ENCODE assay signal across 15 cellular contexts in the genomic region with DNA sequence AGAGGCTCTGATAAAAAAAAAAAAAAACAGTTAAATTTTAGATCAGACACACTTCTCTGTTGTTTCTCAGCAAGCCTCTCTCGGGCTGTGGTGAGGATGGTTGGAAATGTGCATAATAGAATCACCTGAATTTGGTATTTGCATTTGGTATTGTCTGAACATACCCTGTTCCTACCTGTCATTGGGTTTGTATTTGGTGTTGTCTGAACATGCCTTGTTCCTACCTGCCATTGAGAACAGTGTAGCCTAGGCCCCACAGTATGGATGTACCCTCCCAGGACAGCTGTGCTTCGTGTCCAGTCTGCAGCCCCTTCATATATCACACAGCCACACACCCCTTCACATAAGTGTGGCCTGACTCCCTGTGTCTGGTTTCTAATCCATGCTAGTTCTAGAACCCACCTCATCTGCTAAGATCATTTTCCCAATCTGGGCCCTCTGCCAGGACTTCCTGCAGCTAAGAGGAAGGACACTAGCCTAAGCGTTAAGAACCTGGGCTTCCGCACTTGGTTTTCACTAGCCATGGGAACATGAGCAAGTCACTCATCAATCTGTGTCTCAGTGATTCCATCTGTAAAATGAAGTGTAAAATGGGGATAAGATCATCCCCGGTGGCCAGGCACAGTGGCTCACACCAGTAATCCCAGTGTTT. TPM values are rescaled to one million over a fixed set of nuclear protein-coding genes. Genes with fewer than 3 reads are reported as not detected.
DNase-seq lines count a peak whose midpoint lies in the region; ATAC-seq and TF ChIP-seq lines count a peak whose summit lies in the region.
"Had no signal": no experiment of that assay in that cellular context is flagged by ENCODE, and none has a peak within 500 bp of the region (broad histone marks: within the 10 kb centered on the region; RNA-seq: fewer than 3 reads in every experiment).

No MANE protein-coding gene starts in this region.

- H3K36me3 ChIP-seq in heart right ventricle (no peaks in the 10 kb centered on the region), right atrium auricular region (no peaks in the 10 kb centered on the region), RWPE2 (ENCODE audit: low read depth) (peaks cover 41% of the 10 kb centered on the region), mucosa of descending colon (ENCODE audit: low read depth) (no peaks in the 10 kb centered on the region)
- H3K36me3 ChIP-seq: adrenal gland, neural progenitor cell had no signal

- H3K36me3 Mint-ChIP-seq in WTC11, result no peaks in the 10 kb centered on the region
- H3K36me3 Mint-ChIP-seq: neural progenitor cell had no signal

- H3K4me1 ChIP-seq in heart right ventricle (peaks cover 0 to 32% (median 15%) of the 10 kb centered on the region in 9 donors), right atrium auricular region (no peaks in the 10 kb centered on the region), RWPE2 (ENCODE audit: insufficient read depth, poor library complexity, severe bottlenecking) (peaks cover 57% of the 10 kb centered on the region), mucosa of descending colon (ENCODE audit: low read depth) (no peaks in the 10 kb centered on the region)
- H3K4me1 ChIP-seq: neural progenitor cell had no signal

- H3K9me3 ChIP-seq in heart right ventricle (no peaks in the 10 kb centered on the region), right atrium auricular region (no peaks in the 10 kb centered on the region), RWPE2 (ENCODE audit: severe bottlenecking) (no peaks in the 10 kb centered on the region), mucosa of descending colon (no peaks in the 10 kb centered on the region)
- H3K9me3 ChIP-seq: adrenal gland had no signal

- intact Hi-C loops in heart right ventricle (cut with DNase I), result loop anchor here in 2 of 10 donors (5.0 to 10.0 kb wide), 2 partner anchors 36 to 54 kb away; a partner anchor contains a TSS
- intact Hi-C loops in mucosa of descending colon (cut with DNase I, micrococcal nuclease), result no loop called here

- ATAC-seq in heart right ventricle, result peak in 7 of 8 donors; percentile 38 to 84 (median 51)
- ATAC-seq in RWPE2 (ENCODE audit: low read depth), result peak; percentile 41
- peak; percentile 84 for ATAC-seq in esophagus mucosa
- ATAC-seq in WTC11, result no peak
- ATAC-seq in HG03442 (IDR thresholded peaks at IDR 0.05; ENCODE audit: unreplicated experiment), result no peak
- no peak for ATAC-seq in HG02973 (IDR thresholded peaks at IDR 0.05; ENCODE audit: unreplicated experiment)
- no peak for ATAC-seq in mucosa of descending colon

- H3K27me3 ChIP-seq in heart right ventricle (no peaks in the 10 kb centered on the region), right atrium auricular region (no peaks in the 10 kb centered on the region), RWPE2 (ENCODE audit: insufficient read depth, poor library complexity, severe bottlenecking) (no peaks in the 10 kb centered on the region)
- H3K27me3 ChIP-seq: adrenal gland, neural progenitor cell had no signal

- H3K4me3 Mint-ChIP-seq in WTC11, result no peak overlapping the region
- H3K4me3 Mint-ChIP-seq: neural progenitor cell had no signal

- no peaks in the 10 kb centered on the region for H3K4me1 Mint-ChIP-seq in WTC11

- no peaks in the 10 kb centered on the region for H3K27me3 Mint-ChIP-seq in WTC11 (ENCODE audit: low read depth)

- no peak for TF ChIP-seq CTCF in heart right ventricle (IDR thresholded peaks at IDR 0.05)
- no peak for TF ChIP-seq CTCF in right atrium auricular region (IDR thresholded peaks at IDR 0.05)
- no peak for TF ChIP-seq CTCF in RWPE2 (IDR thresholded peaks at IDR 0.05; ENCODE audit: poor library complexity, severe bottlenecking)
- no peak for TF ChIP-seq CTCF in WTC11 (IDR thresholded peaks at IDR 0.05)
- TF ChIP-seq CTCF in mucosa of descending colon (IDR thresholded peaks at IDR 0.05), result no peak

- 55 to 75% methylated on average over 5 of the region's 5 CpGs for WGBS in heart right ventricle, 2 donors

- POLR2A ChIA-PET in WTC11 (lab: Charles Lee), result no interaction called here

- CTCF ChIA-PET in WTC11 (lab: Charles Lee), result no interaction called here

- H3K9me3 Mint-ChIP-seq in WTC11, result no peaks in the 10 kb centered on the region
- H3K9me3 Mint-ChIP-seq: neural progenitor cell had no signal

- H3K27ac ChIP-seq in heart right ventricle (peak overlapping the region in 2 of 10 donors; percentile 0 to 35), right atrium auricular region (no peak overlapping the region), RWPE2 (ENCODE audit: poor library complexity, severe bottlenecking) (peak overlapping the region; percentile 92)
- H3K27ac ChIP-seq: neural progenitor cell had no signal

- no peak overlapping the region for H3K4me3 ChIP-seq in heart right ventricle
- no peak overlapping the region for H3K4me3 ChIP-seq in right atrium auricular region
- H3K4me3 ChIP-seq in RWPE2 (ENCODE audit: severe bottlenecking), result no peak overlapping the region
- H3K4me3 ChIP-seq in mucosa of descending colon, result no peak overlapping the region
- H3K4me3 ChIP-seq: adrenal gland, neural progenitor cell had no signal

- H3K27ac Mint-ChIP-seq in WTC11, result no peak overlapping the region; the same call in 1 of the 2 replicates
- H3K27ac Mint-ChIP-seq: neural progenitor cell had no signal

- peak in 1 of 2 donors; percentile 64 for DNase-seq in heart right ventricle
- no peak for DNase-seq in right atrium auricular region (ENCODE audit: low spot score)
- DNase-seq in RWPE2 (ENCODE audit: low spot score), result peak; percentile 67
- DNase-seq in WTC11 (ENCODE audit: low spot score), result no peak
- DNase-seq in mucosa of descending colon, result no peak
- DNase-seq: activated CD4-positive, alpha-beta T cell treated with anti-CD3 and anti-CD28 coated beads, Interleukin-2, amount 50 U/mL, for 1 hour; GDM1; Karpas-422; NCI-H446; retina had no signal

TF ChIP-seq in WTC11, 78 proteins besides CTCF, POLR2A, EP300 and RAD21 (continues in another document):
- TF ChIP-seq ETV6 (CRISPR knock-in tag; IDR thresholded peaks at IDR 0.05) (no peak), NR1H2 (CRISPR knock-in tag; IDR thresholded peaks at IDR 0.05) (no peak), ZBTB21 (CRISPR knock-in tag; IDR thresholded peaks at IDR 0.05; ENCODE audit: borderline replicate concordance) (no peak), ZNF138 (CRISPR knock-in tag; conservative IDR thresholded peaks at IDR 0.05) (no peak), SMAD3 (CRISPR knock-in tag; IDR thresholded peaks at IDR 0.05; ENCODE audit: borderline replicate concordance) (no peak), SMAD4 (CRISPR knock-in tag; IDR thresholded peaks at IDR 0.05) (no peak)
- TF ChIP-seq, protein P1, sequence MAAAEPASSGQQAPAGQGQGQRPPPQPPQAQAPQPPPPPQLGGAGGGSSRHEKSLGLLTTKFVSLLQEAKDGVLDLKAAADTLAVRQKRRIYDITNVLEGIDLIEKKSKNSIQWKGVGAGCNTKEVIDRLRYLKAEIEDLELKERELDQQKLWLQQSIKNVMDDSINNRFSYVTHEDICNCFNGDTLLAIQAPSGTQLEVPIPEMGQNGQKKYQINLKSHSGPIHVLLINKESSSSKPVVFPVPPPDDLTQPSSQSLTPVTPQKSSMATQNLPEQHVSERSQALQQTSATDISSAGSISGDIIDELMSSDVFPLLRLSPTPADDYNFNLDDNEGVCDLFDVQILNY (CRISPR knock-in tag; IDR thresholded peaks at IDR 0.05), result no peak
- TF ChIP-seq, protein P2, sequence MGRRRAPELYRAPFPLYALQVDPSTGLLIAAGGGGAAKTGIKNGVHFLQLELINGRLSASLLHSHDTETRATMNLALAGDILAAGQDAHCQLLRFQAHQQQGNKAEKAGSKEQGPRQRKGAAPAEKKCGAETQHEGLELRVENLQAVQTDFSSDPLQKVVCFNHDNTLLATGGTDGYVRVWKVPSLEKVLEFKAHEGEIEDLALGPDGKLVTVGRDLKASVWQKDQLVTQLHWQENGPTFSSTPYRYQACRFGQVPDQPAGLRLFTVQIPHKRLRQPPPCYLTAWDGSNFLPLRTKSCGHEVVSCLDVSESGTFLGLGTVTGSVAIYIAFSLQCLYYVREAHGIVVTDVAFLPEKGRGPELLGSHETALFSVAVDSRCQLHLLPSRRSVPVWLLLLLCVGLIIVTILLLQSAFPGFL (CRISPR knock-in tag; IDR thresholded peaks at IDR 0.05; ENCODE audit: borderline replicate concordance), result no peak
- TF ChIP-seq, protein P3, sequence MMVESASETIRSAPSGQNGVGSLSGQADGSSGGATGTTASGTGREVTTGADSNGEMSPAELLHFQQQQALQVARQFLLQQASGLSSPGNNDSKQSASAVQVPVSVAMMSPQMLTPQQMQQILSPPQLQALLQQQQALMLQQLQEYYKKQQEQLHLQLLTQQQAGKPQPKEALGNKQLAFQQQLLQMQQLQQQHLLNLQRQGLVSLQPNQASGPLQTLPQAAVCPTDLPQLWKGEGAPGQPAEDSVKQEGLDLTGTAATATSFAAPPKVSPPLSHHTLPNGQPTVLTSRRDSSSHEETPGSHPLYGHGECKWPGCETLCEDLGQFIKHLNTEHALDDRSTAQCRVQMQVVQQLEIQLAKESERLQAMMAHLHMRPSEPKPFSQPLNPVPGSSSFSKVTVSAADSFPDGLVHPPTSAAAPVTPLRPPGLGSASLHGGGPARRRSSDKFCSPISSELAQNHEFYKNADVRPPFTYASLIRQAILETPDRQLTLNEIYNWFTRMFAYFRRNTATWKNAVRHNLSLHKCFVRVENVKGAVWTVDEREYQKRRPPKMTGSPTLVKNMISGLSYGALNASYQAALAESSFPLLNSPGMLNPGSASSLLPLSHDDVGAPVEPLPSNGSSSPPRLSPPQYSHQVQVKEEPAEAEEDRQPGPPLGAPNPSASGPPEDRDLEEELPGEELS (CRISPR knock-in tag; IDR thresholded peaks at IDR 0.05), result no peak
- TF ChIP-seq, protein P4, sequence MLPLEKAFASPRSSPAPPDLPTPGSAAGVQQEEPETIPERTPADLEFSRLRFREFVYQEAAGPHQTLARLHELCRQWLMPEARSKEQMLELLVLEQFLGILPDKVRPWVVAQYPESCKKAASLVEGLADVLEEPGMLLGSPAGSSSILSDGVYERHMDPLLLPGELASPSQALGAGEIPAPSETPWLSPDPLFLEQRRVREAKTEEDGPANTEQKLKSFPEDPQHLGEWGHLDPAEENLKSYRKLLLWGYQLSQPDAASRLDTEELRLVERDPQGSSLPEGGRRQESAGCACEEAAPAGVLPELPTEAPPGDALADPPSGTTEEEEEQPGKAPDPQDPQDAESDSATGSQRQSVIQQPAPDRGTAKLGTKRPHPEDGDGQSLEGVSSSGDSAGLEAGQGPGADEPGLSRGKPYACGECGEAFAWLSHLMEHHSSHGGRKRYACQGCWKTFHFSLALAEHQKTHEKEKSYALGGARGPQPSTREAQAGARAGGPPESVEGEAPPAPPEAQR (CRISPR knock-in tag; IDR thresholded peaks at IDR 0.05), result no peak

RNA-seq across cellular contexts. Expression of a gene that starts 49.2 kb away (rescaled TPM):
- total RNA-seq in heart right ventricle, result 1 to 10 TPM in 4 of 10 donors, under 1 TPM in 6; 0.30 to 9.4 (median 0.92) TPM
- polyA plus RNA-seq in heart right ventricle, result 1 to 10 TPM in 1 of 2 donors, under 1 TPM in 1; 0.22 to 1.3 TPM
- total RNA-seq in right atrium auricular region, result 1 to 10 TPM; 1.5 to 2.3 TPM
- 31.3 TPM for total RNA-seq in esophagus mucosa
- 5.3 to 5.5 TPM (median 5.5 TPM) in 3 replicates for total RNA-seq in WTC11 (2021)
- total RNA-seq in mucosa of descending colon, result 10 to 100 TPM in 2 of 3 donors, 1 to 10 TPM in 1; 8.0 to 20.3 (median 17.6) TPM

Comparison
In these comparisons a context has a peak if more than half of its experiments do, and no peak if none do; other contexts are left out.
1. ATAC-seq: peak in heart right ventricle (7 of 8), RWPE2 (single experiment) and esophagus mucosa (single experiment); none in WTC11 (single experiment), HG03442 (single experiment), HG02973 (single experiment) and mucosa of descending colon (single experiment).